33 cellular contexts compared by ENCODE assay signal in genomic region chr12:47558625-47559345, GRCh38.
"Had no signal": no experiment of that assay in that cellular context is flagged by ENCODE, and none has a peak within 500 bp of the region (broad histone marks: within the 10 kb centered on the region; RNA-seq: fewer than 3 reads in every experiment).

No MANE protein-coding gene starts in this region.

- H3K27ac Mint-ChIP-seq: activated B cell treated with CpG ODN at 0.5 μM for 24 hours; activated CD8-positive, alpha-beta T cell treated with anti-CD3 and anti-CD28 coated beads for 36 hours; activated naive CD4-positive, alpha-beta T cell treated with anti-CD3 and anti-CD28 coated beads for 36 hours; activated naive CD4-positive, alpha-beta T cell treated with anti-CD3 and anti-CD28 coated beads, Interleukin-2, amount 50 U/mL, for 72 hours; activated T-helper 17 cell treated with anti-CD3 and anti-CD28 coated beads, Interleukin-2, amount 50 U/mL, for 72 hours had no signal

- H3K36me3 ChIP-seq: brain microvascular endothelial cell had no signal

- H3K4me1 Mint-ChIP-seq: activated B cell treated with CpG ODN at 0.5 μM for 24 hours had no signal

- DNase-seq: activated B cell treated with CpG ODN at 0.5 μM for 24 hours; activated CD4-positive, alpha-beta T cell treated with anti-CD3 and anti-CD28 coated beads for 48 hours; activated CD4-positive, alpha-beta T cell treated with anti-CD3 and anti-CD28 coated beads, Interleukin-2, amount 50 U/mL, for 4 hours; activated CD4-positive, CD25-positive, alpha-beta regulatory T cell treated with anti-CD3 and anti-CD28 coated beads, Interleukin-2, amount 50 U/mL, for 72 hours; activated CD8-positive, alpha-beta T cell treated with anti-CD3 and anti-CD28 coated beads for 36 hours; activated gamma-delta T cell; activated naive CD4-positive, alpha-beta T cell treated with anti-CD3 and anti-CD28 coated beads for 36 hours; activated T-cell treated with anti-CD3 and anti-CD28 coated beads, Interleukin-2, amount 50 U/mL, for 1 hour; activated T-cell treated with anti-CD3 and anti-CD28 coated beads, Interleukin-2, amount 50 U/mL, for 72 hours; amniotic stem cell; aorta; brain microvascular endothelial cell; central memory CD4-positive, alpha-beta T cell; MM.1S; MV-4-11; NCI-H1092; NCI-H1436 treated with DMSO at 0.1 percent for 48 hours; NCI-H1694 treated with DMSO at 0.1 percent for 48 hours; NCI-H2029; NCI-H510A; PC-9; SIG-M5; SW 1271; T-helper 1 cell; T-helper 2 cell; T-helper 9 cell had no signal

- ATAC-seq: activated CD8-positive, alpha-beta T cell treated with anti-CD3 and anti-CD28 coated beads for 36 hours; activated T-cell treated with anti-CD3 and anti-CD28 coated beads, Interleukin-2, amount 50 U/mL, for 72 hours; activated T-helper 17 cell treated with anti-CD3 and anti-CD28 coated beads, Interleukin-2, amount 50 U/mL, for 72 hours; Right ventricle myocardium inferior; SK-N-SH treated with all-trans-retinoic acid at 6 μM for 48 hours had no signal

- H3K27me3 ChIP-seq: brain microvascular endothelial cell had no signal

- H3K4me3 Mint-ChIP-seq: activated B cell treated with CpG ODN at 0.5 μM for 24 hours; activated CD8-positive, alpha-beta T cell treated with anti-CD3 and anti-CD28 coated beads for 36 hours; activated naive CD4-positive, alpha-beta T cell treated with anti-CD3 and anti-CD28 coated beads for 36 hours; activated T-cell treated with anti-CD3 and anti-CD28 coated beads, Interleukin-2, amount 50 U/mL, for 72 hours; activated T-helper 17 cell treated with anti-CD3 and anti-CD28 coated beads, Interleukin-2, amount 50 U/mL, for 72 hours had no signal

- H3K27ac ChIP-seq: brain microvascular endothelial cell, KMS-11, PC-9, RWPE1, VCaP had no signal

- H3K4me3 ChIP-seq: PC-9 had no signal

- H3K9ac ChIP-seq: KMS-11 had no signal
